Comparison of ENCODE assay signal across 1 cellular context in the genomic region with DNA sequence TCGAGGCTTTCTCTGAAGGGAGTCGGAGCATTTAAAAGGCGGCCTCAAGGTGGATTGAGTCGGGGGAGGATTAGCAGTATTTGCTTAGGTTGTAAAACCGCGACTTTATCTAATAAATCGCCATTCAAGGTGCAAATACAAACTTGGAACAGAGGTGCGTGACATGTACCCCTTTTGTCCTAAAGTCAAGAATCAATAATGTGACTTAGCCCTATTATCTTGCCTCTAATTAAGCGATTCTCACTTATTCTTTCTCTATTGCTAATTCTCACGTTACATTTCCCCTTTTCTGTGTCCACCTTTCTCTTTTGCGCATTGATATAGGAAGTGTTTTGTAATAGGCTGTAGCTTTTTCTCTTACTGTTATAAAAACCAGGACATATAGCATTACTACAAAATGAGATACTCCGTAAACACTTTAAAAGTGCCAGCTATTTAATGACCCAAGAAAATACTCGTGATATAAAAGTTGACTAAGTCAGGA.
TF ChIP-seq lines count a peak whose summit lies in the region.

No MANE protein-coding gene starts in this region.

TF ChIP-seq in SK-N-SH treated with all-trans-retinoic acid at 6 μM for 48 hours, 23 proteins besides CTCF, POLR2A, EP300 and RAD21 (continued from another document):
- TF ChIP-seq, protein P1, sequence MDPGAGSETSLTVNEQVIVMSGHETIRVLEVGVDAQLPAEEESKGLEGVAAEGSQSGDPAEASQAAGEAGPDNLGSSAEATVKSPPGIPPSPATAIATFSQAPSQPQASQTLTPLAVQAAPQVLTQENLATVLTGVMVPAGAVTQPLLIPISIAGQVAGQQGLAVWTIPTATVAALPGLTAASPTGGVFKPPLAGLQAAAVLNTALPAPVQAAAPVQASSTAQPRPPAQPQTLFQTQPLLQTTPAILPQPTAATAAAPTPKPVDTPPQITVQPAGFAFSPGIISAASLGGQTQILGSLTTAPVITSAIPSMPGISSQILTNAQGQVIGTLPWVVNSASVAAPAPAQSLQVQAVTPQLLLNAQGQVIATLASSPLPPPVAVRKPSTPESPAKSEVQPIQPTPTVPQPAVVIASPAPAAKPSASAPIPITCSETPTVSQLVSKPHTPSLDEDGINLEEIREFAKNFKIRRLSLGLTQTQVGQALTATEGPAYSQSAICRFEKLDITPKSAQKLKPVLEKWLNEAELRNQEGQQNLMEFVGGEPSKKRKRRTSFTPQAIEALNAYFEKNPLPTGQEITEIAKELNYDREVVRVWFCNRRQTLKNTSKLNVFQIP (CRISPR knock-in tag; IDR thresholded peaks at IDR 0.05; ENCODE audit: borderline replicate concordance, low read depth) = no peak
- no peak for TF ChIP-seq ZFP30 (CRISPR knock-in tag; IDR thresholded peaks at IDR 0.05)
- TF ChIP-seq, protein P2, sequence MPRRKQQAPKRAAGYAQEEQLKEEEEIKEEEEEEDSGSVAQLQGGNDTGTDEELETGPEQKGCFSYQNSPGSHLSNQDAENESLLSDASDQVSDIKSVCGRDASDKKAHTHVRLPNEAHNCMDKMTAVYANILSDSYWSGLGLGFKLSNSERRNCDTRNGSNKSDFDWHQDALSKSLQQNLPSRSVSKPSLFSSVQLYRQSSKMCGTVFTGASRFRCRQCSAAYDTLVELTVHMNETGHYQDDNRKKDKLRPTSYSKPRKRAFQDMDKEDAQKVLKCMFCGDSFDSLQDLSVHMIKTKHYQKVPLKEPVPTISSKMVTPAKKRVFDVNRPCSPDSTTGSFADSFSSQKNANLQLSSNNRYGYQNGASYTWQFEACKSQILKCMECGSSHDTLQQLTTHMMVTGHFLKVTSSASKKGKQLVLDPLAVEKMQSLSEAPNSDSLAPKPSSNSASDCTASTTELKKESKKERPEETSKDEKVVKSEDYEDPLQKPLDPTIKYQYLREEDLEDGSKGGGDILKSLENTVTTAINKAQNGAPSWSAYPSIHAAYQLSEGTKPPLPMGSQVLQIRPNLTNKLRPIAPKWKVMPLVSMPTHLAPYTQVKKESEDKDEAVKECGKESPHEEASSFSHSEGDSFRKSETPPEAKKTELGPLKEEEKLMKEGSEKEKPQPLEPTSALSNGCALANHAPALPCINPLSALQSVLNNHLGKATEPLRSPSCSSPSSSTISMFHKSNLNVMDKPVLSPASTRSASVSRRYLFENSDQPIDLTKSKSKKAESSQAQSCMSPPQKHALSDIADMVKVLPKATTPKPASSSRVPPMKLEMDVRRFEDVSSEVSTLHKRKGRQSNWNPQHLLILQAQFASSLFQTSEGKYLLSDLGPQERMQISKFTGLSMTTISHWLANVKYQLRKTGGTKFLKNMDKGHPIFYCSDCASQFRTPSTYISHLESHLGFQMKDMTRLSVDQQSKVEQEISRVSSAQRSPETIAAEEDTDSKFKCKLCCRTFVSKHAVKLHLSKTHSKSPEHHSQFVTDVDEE (CRISPR knock-in tag; IDR thresholded peaks at IDR 0.05) = no peak
- no peak for TF ChIP-seq ZC3H10 (CRISPR knock-in tag; IDR thresholded peaks at IDR 0.05)
- TF ChIP-seq OSR1 (CRISPR knock-in tag; IDR thresholded peaks at IDR 0.05) = no peak
- TF ChIP-seq, protein P3, sequence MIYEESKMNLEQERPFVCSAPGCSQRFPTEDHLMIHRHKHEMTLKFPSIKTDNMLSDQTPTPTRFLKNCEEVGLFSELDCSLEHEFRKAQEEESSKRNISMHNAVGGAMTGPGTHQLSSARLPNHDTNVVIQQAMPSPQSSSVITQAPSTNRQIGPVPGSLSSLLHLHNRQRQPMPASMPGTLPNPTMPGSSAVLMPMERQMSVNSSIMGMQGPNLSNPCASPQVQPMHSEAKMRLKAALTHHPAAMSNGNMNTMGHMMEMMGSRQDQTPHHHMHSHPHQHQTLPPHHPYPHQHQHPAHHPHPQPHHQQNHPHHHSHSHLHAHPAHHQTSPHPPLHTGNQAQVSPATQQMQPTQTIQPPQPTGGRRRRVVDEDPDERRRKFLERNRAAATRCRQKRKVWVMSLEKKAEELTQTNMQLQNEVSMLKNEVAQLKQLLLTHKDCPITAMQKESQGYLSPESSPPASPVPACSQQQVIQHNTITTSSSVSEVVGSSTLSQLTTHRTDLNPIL (CRISPR knock-in tag; IDR thresholded peaks at IDR 0.05; ENCODE audit: low read depth) = no peak
- TF ChIP-seq BACH2 (CRISPR knock-in tag; IDR thresholded peaks at IDR 0.05; ENCODE audit: borderline replicate concordance) = no peak
